In the genomic region with DNA sequence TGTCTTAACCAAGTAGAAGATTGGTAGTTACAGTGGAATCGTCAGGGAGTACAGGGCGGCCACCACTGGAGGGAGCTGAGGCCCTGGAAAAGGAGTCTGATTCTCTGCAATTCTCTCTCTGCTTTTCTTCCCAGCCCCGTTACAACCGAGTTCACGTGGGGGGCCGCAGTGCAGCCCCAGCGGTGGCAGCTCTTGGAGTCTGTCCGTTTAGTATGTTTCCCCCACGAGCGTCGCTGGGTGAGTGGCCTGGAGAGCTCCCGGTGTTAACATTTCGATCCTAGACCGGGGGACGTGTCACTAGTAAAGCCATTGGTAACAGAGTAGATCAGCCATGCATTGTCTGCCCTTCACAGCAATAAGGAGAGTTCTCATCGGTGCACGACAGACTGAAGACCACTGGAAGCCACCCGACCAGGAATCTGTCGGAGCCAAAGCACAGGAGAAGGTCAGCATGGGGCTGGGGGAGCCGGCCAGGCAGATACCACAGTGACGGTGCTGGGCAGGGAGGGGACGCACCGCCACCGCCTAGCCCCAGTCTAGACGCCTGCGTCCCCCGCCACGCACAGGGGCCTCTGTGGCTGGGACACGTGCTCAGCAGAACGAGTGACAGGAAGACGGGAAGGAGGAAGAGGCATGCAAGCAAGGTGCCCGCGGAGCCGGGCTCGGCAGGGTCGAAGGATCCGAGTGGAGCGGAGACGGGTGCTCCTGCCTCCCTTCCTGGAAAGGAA, we compare ENCODE assay signal across 9 cellular contexts. TPM values are rescaled to one million over a fixed set of nuclear protein-coding genes. Genes with fewer than 3 reads are reported as not detected.
DNase-seq lines count a peak whose midpoint lies in the region; ATAC-seq and TF ChIP-seq lines count a peak whose summit lies in the region.
"Had no signal": no experiment of that assay in that cellular context is flagged by ENCODE, and none has a peak within 500 bp of the region (broad histone marks: within the 10 kb centered on the region; RNA-seq: fewer than 3 reads in every experiment).

No MANE protein-coding gene starts in this region.

- POLR2A ChIA-PET in CD8-positive, alpha-beta T cell (lab: Charles Lee), result no interaction called here

- intact Hi-C loops in CD8-positive, alpha-beta T cell (cut with DNase I, micrococcal nuclease), result no loop called here
- intact Hi-C loops in adrenal gland (cut with DNase I), result no loop called here

- no peaks in the 10 kb centered on the region for H3K27me3 Mint-ChIP-seq in CD8-positive, alpha-beta T cell (ENCODE audit: low read depth)

- no peak overlapping the region for H3K9ac ChIP-seq in liver (ENCODE audit: low read depth in 1 of 2, low read length in 2 of 2)

- H3K4me1 ChIP-seq in CD8-positive, alpha-beta T cell (ENCODE audit: insufficient read depth, low read length), result peaks cover 23% of the 10 kb centered on the region
- H3K4me1 ChIP-seq in adrenal gland (replicated peaks in 1 of 2) (peaks cover 53 to 66% of the 10 kb centered on the region in 2 donors), liver (ENCODE audit: control insufficient read depth in 4 of 4, insufficient read depth in 4 of 4, low read length in 3 of 4) (peaks cover 26 to 50% (median 39%) of the 10 kb centered on the region in 4 donors)

- H3K36me3 Mint-ChIP-seq in CD8-positive, alpha-beta T cell, result peaks cover 72% of the 10 kb centered on the region

- no peak overlapping the region for H3K27ac ChIP-seq in CD8-positive, alpha-beta T cell (ENCODE audit: low read depth, low read length)
- H3K27ac ChIP-seq in HL-60 (replicated peaks) (peak overlapping the region; percentile 55), adrenal gland (peak overlapping the region in 1 of 5 donors; percentile 88), liver (ENCODE audit: low read depth in 1 of 2, low read length in 2 of 2) (no peak overlapping the region)

- H3K27me3 ChIP-seq in CD8-positive, alpha-beta T cell (ENCODE audit: insufficient read depth, low read length), result no peaks in the 10 kb centered on the region
- no peaks in the 10 kb centered on the region for H3K27me3 ChIP-seq in HL-60 (ENCODE audit: insufficient read depth, poor library complexity, severe bottlenecking)
- H3K27me3 ChIP-seq in adrenal gland, result no peaks in the 10 kb centered on the region
- H3K27me3 ChIP-seq in liver (ENCODE audit: control insufficient read depth in 4 of 4, insufficient read depth in 4 of 4, low read length in 3 of 4), result no peaks in the 10 kb centered on the region
- H3K27me3 ChIP-seq: left lung had no signal

- peak; percentile 71 to 77 for TF ChIP-seq RAD21 in liver (IDR thresholded peaks at IDR 0.05)

- WGBS in adrenal gland, 4 donors, result 77 to 82% (median 80%) methylated on average over 32 to 39 of the region's 39 CpGs
- 84% methylated on average over 39 of the region's 39 CpGs for WGBS in liver

- no peak for ATAC-seq in CD8-positive, alpha-beta T cell
- ATAC-seq in GM18517 (IDR thresholded peaks at IDR 0.05; ENCODE audit: unreplicated experiment) (no peak), HG03175 (IDR thresholded peaks at IDR 0.05; ENCODE audit: unreplicated experiment) (no peak)
- ATAC-seq: left lung had no signal

- no peaks in the 10 kb centered on the region for H3K9me3 Mint-ChIP-seq in CD8-positive, alpha-beta T cell

- H3K4me3 ChIP-seq in CD8-positive, alpha-beta T cell (ENCODE audit: low read depth, low read length), result no peak overlapping the region
- H3K4me3 ChIP-seq in HL-60 (replicated peaks; ENCODE audit: insufficient read depth, low read length) (no peak overlapping the region), adrenal gland (no peak overlapping the region), liver (ENCODE audit: low read depth in 1 of 3, low read length in 3 of 3) (no peak overlapping the region)
- H3K4me3 ChIP-seq: left lung had no signal

- no peaks in the 10 kb centered on the region for H3K9me3 ChIP-seq in CD8-positive, alpha-beta T cell (ENCODE audit: low read length)
- H3K9me3 ChIP-seq in adrenal gland (replicated peaks in 1 of 3) (no peaks in the 10 kb centered on the region), liver (ENCODE audit: control insufficient read depth in 4 of 4, low read length in 3 of 4) (no peaks in the 10 kb centered on the region)
- H3K9me3 ChIP-seq: left lung had no signal

- CTCF ChIA-PET in CD8-positive, alpha-beta T cell (lab: Charles Lee), result interaction anchor here (1.6 kb wide), 1 partner anchor 24 kb away, joined by 3 read pairs; no protein-coding TSS in a partner anchor

- H3K27ac Mint-ChIP-seq in CD8-positive, alpha-beta T cell, result peak overlapping the region; percentile 19

- DNase-seq in CD8-positive, alpha-beta T cell, result peak in 1 of 7 experiments; percentile 50
- DNase-seq in HL-60 (ENCODE audit: low read depth in 1 of 2, low spot score in 1 of 2) (peak; percentile 38 to 69), adrenal gland (peak in 1 of 7 donors; percentile 32), GM19240 (ENCODE audit: insufficient read length, low spot score) (no peak)
- DNase-seq in NK-92 treated with Interleukin-12 subunit alpha and Interleukin-12 subunit beta, amount 100 ng/mL, for 24 hours (lab: John Stamatoyannopoulos, UW), result no peak

- peaks cover 44% of the 10 kb centered on the region for H3K4me1 Mint-ChIP-seq in CD8-positive, alpha-beta T cell (ENCODE audit: low read depth)

- peak; percentile 39 for TF ChIP-seq CTCF in CD8-positive, alpha-beta T cell (IDR thresholded peaks at IDR 0.05)
- TF ChIP-seq CTCF in HL-60 (IDR thresholded peaks at IDR 0.05; ENCODE audit: insufficient read depth, low read length) (peak; percentile 67), adrenal gland (IDR thresholded peaks at IDR 0.05) (peak in 5 of 6 experiments; percentile 11 to 45 (median 41)), liver (IDR thresholded peaks at IDR 0.05; ENCODE audit: low read depth, low read length, missing input control) (peak; percentile 48)

- TF ChIP-seq POLR2A in adrenal gland (IDR thresholded peaks at IDR 0.05), result no peak

- no peak overlapping the region for H3K4me3 Mint-ChIP-seq in CD8-positive, alpha-beta T cell

- H3K36me3 ChIP-seq in CD8-positive, alpha-beta T cell (ENCODE audit: insufficient read depth, low read length), result peaks cover 65% of the 10 kb centered on the region
- H3K36me3 ChIP-seq in adrenal gland (replicated peaks in 1 of 2), result peaks cover 0 to 68% of the 10 kb centered on the region in 2 donors
- peaks cover 28 to 60% (median 41%) of the 10 kb centered on the region in 4 donors for H3K36me3 ChIP-seq in liver (ENCODE audit: control insufficient read depth in 4 of 4, insufficient read depth in 3 of 4, low read depth in 1 of 4, low read length in 3 of 4)

TF ChIP-seq in liver, 16 proteins besides CTCF, POLR2A, EP300 and RAD21 (continues in another document):
- TF ChIP-seq, protein P1, sequence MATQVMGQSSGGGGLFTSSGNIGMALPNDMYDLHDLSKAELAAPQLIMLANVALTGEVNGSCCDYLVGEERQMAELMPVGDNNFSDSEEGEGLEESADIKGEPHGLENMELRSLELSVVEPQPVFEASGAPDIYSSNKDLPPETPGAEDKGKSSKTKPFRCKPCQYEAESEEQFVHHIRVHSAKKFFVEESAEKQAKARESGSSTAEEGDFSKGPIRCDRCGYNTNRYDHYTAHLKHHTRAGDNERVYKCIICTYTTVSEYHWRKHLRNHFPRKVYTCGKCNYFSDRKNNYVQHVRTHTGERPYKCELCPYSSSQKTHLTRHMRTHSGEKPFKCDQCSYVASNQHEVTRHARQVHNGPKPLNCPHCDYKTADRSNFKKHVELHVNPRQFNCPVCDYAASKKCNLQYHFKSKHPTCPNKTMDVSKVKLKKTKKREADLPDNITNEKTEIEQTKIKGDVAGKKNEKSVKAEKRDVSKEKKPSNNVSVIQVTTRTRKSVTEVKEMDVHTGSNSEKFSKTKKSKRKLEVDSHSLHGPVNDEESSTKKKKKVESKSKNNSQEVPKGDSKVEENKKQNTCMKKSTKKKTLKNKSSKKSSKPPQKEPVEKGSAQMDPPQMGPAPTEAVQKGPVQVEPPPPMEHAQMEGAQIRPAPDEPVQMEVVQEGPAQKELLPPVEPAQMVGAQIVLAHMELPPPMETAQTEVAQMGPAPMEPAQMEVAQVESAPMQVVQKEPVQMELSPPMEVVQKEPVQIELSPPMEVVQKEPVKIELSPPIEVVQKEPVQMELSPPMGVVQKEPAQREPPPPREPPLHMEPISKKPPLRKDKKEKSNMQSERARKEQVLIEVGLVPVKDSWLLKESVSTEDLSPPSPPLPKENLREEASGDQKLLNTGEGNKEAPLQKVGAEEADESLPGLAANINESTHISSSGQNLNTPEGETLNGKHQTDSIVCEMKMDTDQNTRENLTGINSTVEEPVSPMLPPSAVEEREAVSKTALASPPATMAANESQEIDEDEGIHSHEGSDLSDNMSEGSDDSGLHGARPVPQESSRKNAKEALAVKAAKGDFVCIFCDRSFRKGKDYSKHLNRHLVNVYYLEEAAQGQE (IDR thresholded peaks at IDR 0.05), result no peak
- TF ChIP-seq, protein P2, sequence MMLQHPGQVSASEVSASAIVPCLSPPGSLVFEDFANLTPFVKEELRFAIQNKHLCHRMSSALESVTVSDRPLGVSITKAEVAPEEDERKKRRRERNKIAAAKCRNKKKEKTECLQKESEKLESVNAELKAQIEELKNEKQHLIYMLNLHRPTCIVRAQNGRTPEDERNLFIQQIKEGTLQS (IDR thresholded peaks at IDR 0.05), result no peak
- TF ChIP-seq EGR1 (IDR thresholded peaks at IDR 0.05; ENCODE audit: low read depth in 2 of 2) (no peak), SP1 (IDR thresholded peaks at IDR 0.05) (no peak), TAF1 (conservative IDR thresholded peaks at IDR 0.05) (no peak), NR2F2 (IDR thresholded peaks at IDR 0.05) (no peak), RXRA (IDR thresholded peaks at IDR 0.05) (no peak), FOXA2 (IDR thresholded peaks at IDR 0.05) (no peak), GABPA (IDR thresholded peaks at IDR 0.05 in 1 of 2, conservative IDR thresholded peaks at IDR 0.05 in 1 of 2) (no peak), HNF4A (conservative IDR thresholded peaks at IDR 0.05) (no peak)
- TF ChIP-seq, protein P3, sequence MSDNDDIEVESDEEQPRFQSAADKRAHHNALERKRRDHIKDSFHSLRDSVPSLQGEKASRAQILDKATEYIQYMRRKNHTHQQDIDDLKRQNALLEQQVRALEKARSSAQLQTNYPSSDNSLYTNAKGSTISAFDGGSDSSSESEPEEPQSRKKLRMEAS (IDR thresholded peaks at IDR 0.05), result no peak

RNA-seq across cellular contexts. Expression of a gene that starts 15.7 kb away (rescaled TPM):
- 100 to 1,000 TPM in 1 of 2 experiments, 10 to 100 TPM in 1; 94.0 to 103 TPM for total RNA-seq in CD8-positive, alpha-beta T cell
- total RNA-seq in adrenal gland, result 10 to 100 TPM; 21.9 to 58.6 (median 40.1) TPM
- polyA plus RNA-seq in adrenal gland, result 10 to 100 TPM in 2 of 3 donors, 1 to 10 TPM in 1; 2.7 to 14.4 (median 10.5) TPM
- total RNA-seq in liver, result 10 to 100 TPM in 1 of 2 donors, 1 to 10 TPM in 1; 9.2 to 10.5 TPM
- 1 to 10 TPM; 1.1 to 8.4 TPM for polyA plus RNA-seq in liver

RNA-seq across cellular contexts. Expression of a gene that starts 28.9 kb away (rescaled TPM):
- 100 to 1,000 TPM; 369 to 393 TPM for total RNA-seq in CD8-positive, alpha-beta T cell
- total RNA-seq in adrenal gland (100 to 1,000 TPM in 4 of 8 donors, 10 to 100 TPM in 4; 49.8 to 185 (median 97.4) TPM), liver (10 to 100 TPM; 22.0 to 49.0 TPM)
- polyA plus RNA-seq in adrenal gland (100 to 1,000 TPM; 126 to 171 (median 153) TPM), liver (10 to 100 TPM; 29.0 to 39.3 TPM)

RNA-seq across cellular contexts. Expression of a gene that starts 31.9 kb away (rescaled TPM):
- total RNA-seq in CD8-positive, alpha-beta T cell, result 100 to 1,000 TPM; 175 to 184 TPM
- total RNA-seq in adrenal gland, result 10 to 100 TPM; 14.7 to 51.3 (median 28.8) TPM
- 100 to 1,000 TPM in 2 of 3 donors, 1 to 10 TPM in 1; 7.1 to 275 (median 129) TPM for polyA plus RNA-seq in adrenal gland
- total RNA-seq in liver, result 10 to 100 TPM in 1 of 2 donors, 1 to 10 TPM in 1; 5.4 to 13.6 TPM
- 10 to 100 TPM in 1 of 2 donors, 1 to 10 TPM in 1; 9.8 to 19.1 TPM for polyA plus RNA-seq in liver

Comparison
In these comparisons a context has a peak if more than half of its experiments do, and no peak if none do; other contexts are left out.
1. DNase-seq: peak in HL-60 (2 of 2); none in NK-92 treated with Interleukin-12 subunit alpha and Interleukin-12 subunit beta, amount 100 ng/mL, for 24 hours (single experiment) and GM19240 (single experiment).
2. Peak in every context shown above with its lines, with median percentiles within 50 percentile points of each other: CTCF ChIP-seq.